8 cellular contexts compared by ENCODE assay signal in genomic region chr6:135002229-135002844, GRCh38.
A peak's percentile ranks its signal among the peaks of the same experiment; 100 is the strongest.
DNase-seq lines count a peak whose midpoint lies in the region; ATAC-seq and TF ChIP-seq lines count a peak whose summit lies in the region.

No MANE protein-coding gene starts in this region.

- no peak overlapping the region for H3K4me3 ChIP-seq in HFF-Myc (replicated peaks; ENCODE audit: low read depth, low read length)

- no peak for ATAC-seq in HG02571 (IDR thresholded peaks at IDR 0.05; ENCODE audit: unreplicated experiment)

- TF ChIP-seq CTCF in HFF-Myc (IDR thresholded peaks at IDR 0.05; ENCODE audit: low read depth, low read length, missing control alignments), result peak; percentile 50

- DNase-seq in CD1c-positive myeloid dendritic cell (ENCODE audit: extremely low spot score) (peak; percentile 15), HFF-Myc (ENCODE audit: extremely low read depth, low read depth) (no peak), astrocyte of the hippocampus (ENCODE audit: low read depth, low spot score) (peak; percentile 29), medulla oblongata (ENCODE audit: extremely low spot score) (peak; percentile 34), NCI-H226 (no peak), T1000 (lab: John Stamatoyannopoulos, UW) (no peak)
- no peak for DNase-seq in activated T-cell treated with anti-CD3 and anti-CD28 coated beads, Interleukin-2, amount 50 U/mL, for 1 hour

Comparison
In these comparisons a context has a peak if more than half of its experiments do, and no peak if none do; other contexts are left out.
1. DNase-seq: peak in CD1c-positive myeloid dendritic cell (single experiment), astrocyte of the hippocampus (single experiment) and medulla oblongata (single experiment); none in HFF-Myc (single experiment), NCI-H226 (single experiment), T1000 (single experiment) and activated T-cell treated with anti-CD3 and anti-CD28 coated beads, Interleukin-2, amount 50 U/mL, for 1 hour (single experiment).